8 cellular contexts compared by ENCODE assay signal in genomic region chr19:53772943-53773342, GRCh38.
DNase-seq lines count a peak whose midpoint lies in the region; ATAC-seq lines count a peak whose summit lies in the region.

No MANE protein-coding gene starts in this region.

- ATAC-seq in GM21360 (IDR thresholded peaks at IDR 0.05; ENCODE audit: unreplicated experiment) (no peak), GM18867 (IDR thresholded peaks at IDR 0.05; ENCODE audit: unreplicated experiment) (no peak)

- DNase-seq in COR-L47 (lab: John Stamatoyannopoulos, UW) (peak; percentile 35), HS-5 (ENCODE audit: low read depth) (peak; percentile 35), RKO (ENCODE audit: low spot score) (peak; percentile 68), amniotic stem cell (lab: John Stamatoyannopoulos, UW) (peak; percentile 2), iPS-NIHi7 (ENCODE audit: extremely low spot score) (peak; percentile 48)
- DNase-seq in stimulated activated CD4-positive, alpha-beta T cell treated with anti-CD3 and anti-CD28 coated beads, Interleukin-1b, Interleukin-23, amount 100 ng/mL, for 24 hours (ENCODE audit: low read depth in 4 of 4, low spot score in 1 of 4): peak; percentile 11 to 28 (median 13)

Comparison
In these comparisons a context has a peak if more than half of its experiments do, and no peak if none do; other contexts are left out.
1. DNase-seq: peak in every context shown above with its lines; median percentile 68 in RKO; 48 in iPS-NIHi7; 35 in COR-L47; 35 in HS-5; 13 in stimulated activated CD4-positive, alpha-beta T cell treated with anti-CD3 and anti-CD28 coated beads, Interleukin-1b, Interleukin-23, amount 100 ng/mL, for 24 hours; 2 in amniotic stem cell.